In the genomic region with DNA sequence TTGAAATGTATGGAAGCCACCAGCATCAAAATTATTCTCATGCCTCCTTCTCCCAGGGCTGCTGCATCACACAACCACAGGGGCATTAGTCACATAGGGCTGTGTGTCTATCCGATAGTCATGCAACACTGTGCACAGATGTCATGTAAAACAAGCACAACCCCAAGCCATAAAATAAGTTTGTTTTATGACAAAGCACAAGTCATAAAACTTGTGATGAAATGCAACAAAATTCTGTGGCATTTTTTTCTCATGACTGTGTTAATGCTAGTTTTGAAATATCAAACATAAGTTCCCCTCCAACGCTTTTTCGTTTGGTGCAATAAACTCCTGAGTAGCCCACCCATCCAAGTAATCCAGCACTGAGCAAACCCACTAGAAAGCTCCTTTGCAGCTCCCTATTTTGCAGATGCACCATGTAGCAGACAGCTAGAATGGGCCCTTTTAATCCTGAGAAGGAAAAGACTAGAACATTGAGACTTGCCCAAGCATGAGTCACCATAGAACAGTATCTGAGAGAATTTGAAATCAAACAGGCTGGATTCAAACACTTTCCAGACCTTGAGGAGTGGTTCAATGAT, we compare ENCODE assay signal across 10 cellular contexts.
DNase-seq lines count a peak whose midpoint lies in the region; ATAC-seq and TF ChIP-seq lines count a peak whose summit lies in the region.
"Had no signal": no experiment of that assay in that cellular context is flagged by ENCODE, and none has a peak within 500 bp of the region (broad histone marks: within the 10 kb centered on the region; RNA-seq: fewer than 3 reads in every experiment).

No MANE protein-coding gene starts in this region.

- H3K9me3 ChIP-seq in IMR-90 (ENCODE audit: control insufficient read depth, insufficient read depth, low read length) (no peaks in the 10 kb centered on the region), ascending aorta (peaks cover 0 to 7% of the 10 kb centered on the region in 2 donors), MM.1S (replicated peaks; ENCODE audit: insufficient read depth, low read length) (no peaks in the 10 kb centered on the region)
- H3K9me3 ChIP-seq: BE2C had no signal

- H4K5ac ChIP-seq in IMR-90 (ENCODE audit: low read depth, low read length): peak overlapping the region; percentile 86; the same call in 1 of the 2 replicates

- no peaks in the 10 kb centered on the region for H3K9me2 ChIP-seq in MM.1S (replicated peaks; ENCODE audit: insufficient read depth, low read length)

- no CpG with 5 or more reads among the region's 3 CpGs for WGBS in IMR-90 (ENCODE audit: extremely low coverage in 2 of 2, insufficient read length in 1 of 2), 2 experiments

- H3K9me1 ChIP-seq in IMR-90 (ENCODE audit: insufficient read depth, low read length): peaks cover 11% of the 10 kb centered on the region

- no peak overlapping the region for H2AK9ac ChIP-seq in IMR-90 (replicated peaks; ENCODE audit: low read depth, low read length, poor library complexity)

- peak overlapping the region; percentile 98 for H2BK5ac ChIP-seq in IMR-90 (ENCODE audit: low read depth, low read length, poor library complexity, severe bottlenecking)

- peak overlapping the region; percentile 93; the same call in 1 of the 2 replicates for H3K23ac ChIP-seq in IMR-90 (ENCODE audit: low read depth, low read length)

- H3K79me2 ChIP-seq in MM.1S (ENCODE audit: low read length): no peaks in the 10 kb centered on the region

- 0 out of 4 replicates have a peak, but pooled peaks cover 0 to 5% of the 10 kb centered on the region in 2 experiments for H3K79me1 ChIP-seq in IMR-90 (ENCODE audit: low read depth in 1 of 2, low read length in 2 of 2)

- H3K36me3 ChIP-seq in IMR-90 (ENCODE audit: control insufficient read depth, insufficient read depth, low read length) (no peaks in the 10 kb centered on the region), ascending aorta (no peaks in the 10 kb centered on the region), MM.1S (replicated peaks; ENCODE audit: insufficient read depth, low read length) (no peaks in the 10 kb centered on the region)
- H3K36me3 ChIP-seq: BE2C had no signal

- CTCF ChIA-PET in IMR-90 (lab: Yijun Ruan, JAX): no interaction called here

- H3K27ac ChIP-seq in IMR-90 (ENCODE audit: insufficient read depth, low read length) (peak overlapping the region; percentile 91; the same call in 1 of the 2 replicates), ascending aorta (peak overlapping the region; percentile 45 to 62), MM.1S (ENCODE audit: low read length) (no peak overlapping the region)

- peak overlapping the region; percentile 98 for H2BK120ac ChIP-seq in IMR-90 (ENCODE audit: low read depth, low read length)

- peak overlapping the region; percentile 60 to 92; a peak in 3 of 4 replicates for H4K8ac ChIP-seq in IMR-90 (ENCODE audit: low read depth in 2 of 2, low read length in 2 of 2)

- H3K9ac ChIP-seq in IMR-90 (ENCODE audit: low read depth, low read length) (no peak overlapping the region), MM.1S (ENCODE audit: low read length) (no peak overlapping the region)

- H3K27me3 ChIP-seq in IMR-90 (ENCODE audit: control insufficient read depth, insufficient read depth, low read length) (no peaks in the 10 kb centered on the region), ascending aorta (no peaks in the 10 kb centered on the region), MM.1S (replicated peaks; ENCODE audit: insufficient read depth, low read length) (no peaks in the 10 kb centered on the region)
- H3K27me3 ChIP-seq: BE2C had no signal

- dilution Hi-C loops in IMR-90 (cut with HindIII; ENCODE audit: low sequenced_read_pairs, unreplicated experiment): no loop called here

- H2BK20ac ChIP-seq in IMR-90 (ENCODE audit: low read depth, low read length): peak overlapping the region; percentile 98

- POLR2A ChIA-PET in IMR-90 (lab: Charles Lee; ENCODE audit: unreplicated experiment): no interaction called here

- intact Hi-C loops in IMR-90 (cut with micrococcal nuclease) (loop anchor here (10.0 kb wide), 2 partner anchors 236 to 244 kb away; no protein-coding TSS in a partner anchor), ascending aorta (cut with DNase I) (no loop called here)

- H3F3A ChIP-seq in MM.1S (ENCODE audit: insufficient read depth, low read length): no peaks in the 10 kb centered on the region

- peak overlapping the region; percentile 77 for H2AFZ ChIP-seq in IMR-90 (replicated peaks; ENCODE audit: low read length, poor library complexity)
- no peak overlapping the region for H2AFZ ChIP-seq in MM.1S (ENCODE audit: low read length)

- H3K4me2 ChIP-seq in IMR-90 (ENCODE audit: low read depth, low read length) (peak overlapping the region; percentile 75), MM.1S (ENCODE audit: low read depth, low read length) (no peak overlapping the region)

- peak overlapping the region; percentile 96 for H3K18ac ChIP-seq in IMR-90 (ENCODE audit: low read depth, low read length)

- H3K4me1 ChIP-seq in IMR-90 (ENCODE audit: control insufficient read depth, insufficient read depth, low read length) (peaks cover 30% of the 10 kb centered on the region), ascending aorta (peaks cover 0 to 16% of the 10 kb centered on the region in 2 donors), MM.1S (ENCODE audit: low read length) (no peaks in the 10 kb centered on the region)

- H3K4ac ChIP-seq in IMR-90 (ENCODE audit: low read depth, low read length): peak overlapping the region; percentile 98

- TF ChIP-seq POLR2A in IMR-90 (IDR thresholded peaks at IDR 0.05; ENCODE audit: low read depth, low read length): no peak; the same call in 1 of the 2 replicates

- no TSS peak for BruUV-seq in IMR-90 (replicated peaks; lab: Mats Ljungman, UMichigan)

- peak overlapping the region; percentile 88; the same call in 1 of the 2 replicates for H3K56ac ChIP-seq in IMR-90 (ENCODE audit: extremely low read depth, insufficient read depth, low read length)

- peak; percentile 71 for ATAC-seq in IMR-90 (ENCODE audit: low read depth)
- no peak for ATAC-seq in HG03135 (IDR thresholded peaks at IDR 0.05; ENCODE audit: unreplicated experiment)

- DNase-seq in ACHN (peak; percentile 49), IMR-90 (peak; percentile 95), ascending aorta (ENCODE audit: low spot score in 2 of 2) (no peak), kidney glomerular epithelial cell (lab: John Stamatoyannopoulos, UW) (peak; percentile 86), iPS-NIHi7 (ENCODE audit: extremely low spot score) (no peak), MM.1S (no peak), NAMALWA (ENCODE audit: low spot score) (no peak)
- DNase-seq: BE2C, NCI-H2029 had no signal

- TF ChIP-seq CTCF in IMR-90 (conservative IDR thresholded peaks at IDR 0.05; ENCODE audit: low read depth, low read length) (no peak), ascending aorta (IDR thresholded peaks at IDR 0.05) (no peak), MM.1S (IDR thresholded peaks at IDR 0.05; ENCODE audit: low read length) (no peak)

- H4K91ac ChIP-seq in IMR-90 (ENCODE audit: insufficient read depth, low read depth, low read length): peak overlapping the region; percentile 94

- no peaks in the 10 kb centered on the region; the same call in 1 of the 2 replicates for H4K20me1 ChIP-seq in IMR-90 (ENCODE audit: insufficient read depth, low read length)
- no peaks in the 10 kb centered on the region for H4K20me1 ChIP-seq in MM.1S (ENCODE audit: insufficient read depth, low read length)

- in situ Hi-C loops in ACHN (cut with HindIII; ENCODE audit: low pct_ligation_motif_present, low pct_unique_long_range_greater_than_20kb, low sequenced_read_pairs): no loop called here
- in situ Hi-C loops in IMR-90 (cut with MboI; ENCODE audit: low sequenced_read_pairs): no loop called here

- H3K4me3 ChIP-seq in IMR-90 (ENCODE audit: insufficient read depth, low read depth, low read length): no peak overlapping the region
- H3K4me3 ChIP-seq in ascending aorta: no peak overlapping the region
- H3K4me3 ChIP-seq in MM.1S (ENCODE audit: low read length): no peak overlapping the region

- H3K14ac ChIP-seq in IMR-90 (replicated peaks; ENCODE audit: low read depth, low read length): peak overlapping the region; percentile 93; the same call in 1 of the 2 replicates

- TF ChIP-seq RAD21 in IMR-90 (IDR thresholded peaks at IDR 0.05; ENCODE audit: low read length): no peak

- peak overlapping the region; percentile 91; the same call in 2 of the 3 replicates for H2BK15ac ChIP-seq in IMR-90 (ENCODE audit: low read depth, low read length)

- peak overlapping the region; percentile 9; the same call in 1 of the 2 replicates for H2AK5ac ChIP-seq in IMR-90 (ENCODE audit: low read depth, low read length)

TF ChIP-seq in IMR-90, 13 proteins besides CTCF, POLR2A, EP300 and RAD21:
- no peak for TF ChIP-seq MAFK (IDR thresholded peaks at IDR 0.05; ENCODE audit: low read depth, low read length)
- TF ChIP-seq CEBPB (IDR thresholded peaks at IDR 0.05; ENCODE audit: low read depth, low read length): peak; percentile 75
- peak; percentile 75 for TF ChIP-seq FOS (IDR thresholded peaks at IDR 0.05; ENCODE audit: low read depth, low read length)
- no peak for TF ChIP-seq MXI1 (IDR thresholded peaks at IDR 0.05; ENCODE audit: borderline replicate concordance, low read depth, low read length)
- TF ChIP-seq CHD1 (IDR thresholded peaks at IDR 0.05; ENCODE audit: low read depth, low read length): no peak
- no peak for TF ChIP-seq SMC3 (IDR thresholded peaks at IDR 0.05; ENCODE audit: low read depth, low read length)
- TF ChIP-seq ELK1 (IDR thresholded peaks at IDR 0.05; ENCODE audit: borderline replicate concordance, low read depth, low read length): no peak
- peak; percentile 16; the same call in 1 of the 2 replicates for TF ChIP-seq BHLHE40 (IDR thresholded peaks at IDR 0.05; ENCODE audit: low read depth, low read length)
- TF ChIP-seq MAZ (IDR thresholded peaks at IDR 0.05; ENCODE audit: borderline replicate concordance, low read depth, low read length): no peak
- TF ChIP-seq RFX5 (IDR thresholded peaks at IDR 0.05; ENCODE audit: low read depth, low read length): no peak
- no peak for TF ChIP-seq NFE2L2 (IDR thresholded peaks at IDR 0.05; ENCODE audit: low read depth, low read length)
- no peak for TF ChIP-seq RCOR1 (IDR thresholded peaks at IDR 0.05; ENCODE audit: insufficient replicate concordance, low read length)

Comparison
In these comparisons a context has a peak if more than half of its experiments do, and no peak if none do; other contexts are left out.
1. DNase-seq: peak in ACHN (single experiment), IMR-90 (single experiment) and kidney glomerular epithelial cell (single experiment); none in ascending aorta (0 of 2), iPS-NIHi7 (single experiment), MM.1S (single experiment) and NAMALWA (single experiment).